In the genomic region with DNA sequence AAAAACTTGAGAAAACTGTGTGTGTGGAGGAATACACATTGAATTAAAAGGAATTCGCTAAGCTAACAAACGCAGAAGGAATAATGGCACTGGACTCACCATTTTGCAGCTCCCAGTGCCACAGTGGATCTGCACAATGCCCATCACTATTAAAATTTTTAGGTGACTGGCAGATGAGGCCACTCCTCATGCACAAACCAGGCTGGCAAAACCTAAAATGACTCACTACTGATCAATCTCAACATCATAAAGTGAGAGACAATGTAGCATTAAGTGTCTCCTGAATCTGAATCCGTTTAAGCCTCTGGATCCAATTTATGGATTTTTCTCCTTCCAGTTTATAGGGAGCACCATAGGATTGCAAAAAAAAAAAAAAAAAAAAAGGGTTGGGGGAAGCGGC, we compare ENCODE assay signal across 23 cellular contexts. TPM values are rescaled to one million over a fixed set of nuclear protein-coding genes. Genes with fewer than 3 reads are reported as not detected.
DNase-seq lines count a peak whose midpoint lies in the region; ATAC-seq and TF ChIP-seq lines count a peak whose summit lies in the region.
"Had no signal": no experiment of that assay in that cellular context is flagged by ENCODE, and none has a peak within 500 bp of the region (broad histone marks: within the 10 kb centered on the region; RNA-seq: fewer than 3 reads in every experiment).

No MANE protein-coding gene starts in this region.

- H4K91ac ChIP-seq in trophoblast cell (ENCODE audit: low read depth, low read length) = no peak overlapping the region

- peaks cover 26% of the 10 kb centered on the region for H3K27me3 Mint-ChIP-seq in activated T-cell treated with anti-CD3 and anti-CD28 coated beads, Interleukin-2, amount 50 U/mL, for 4 hours (ENCODE audit: low read depth)

- peaks cover 10% of the 10 kb centered on the region for H3K79me2 ChIP-seq in trophoblast cell (ENCODE audit: control insufficient read depth, insufficient read depth, low read length, poor library complexity)

- no CpG with 5 or more reads among the region's 4 CpGs for WGBS in trophoblast cell (ENCODE audit: extremely low coverage, insufficient coverage, insufficient read length)
- 12 to 16% methylated on average over 4 of the region's 4 CpGs for WGBS in aorta, 2 donors

- H3K4ac ChIP-seq in trophoblast cell (ENCODE audit: low read depth, low read length) = peak overlapping the region; percentile 81

- TF ChIP-seq CTCF in ascending aorta (IDR thresholded peaks at IDR 0.05) (no peak), vagina (IDR thresholded peaks at IDR 0.05) (no peak)

- H3K14ac ChIP-seq in trophoblast cell (ENCODE audit: low read length) = no peak overlapping the region

- no peaks in the 10 kb centered on the region for H3K27me3 ChIP-seq in ascending aorta
- no peaks in the 10 kb centered on the region for H3K27me3 ChIP-seq in trophoblast cell (ENCODE audit: insufficient read depth, low read length)
- no peaks in the 10 kb centered on the region for H3K27me3 ChIP-seq in aorta (ENCODE audit: control insufficient read depth in 1 of 2, insufficient read depth in 2 of 2, low read length in 1 of 2)
- H3K27me3 ChIP-seq in vagina = no peaks in the 10 kb centered on the region
- H3K27me3 ChIP-seq: BLaER1 had no signal

- no peak overlapping the region for H2AK5ac ChIP-seq in trophoblast cell (ENCODE audit: low read length)

- peak overlapping the region; percentile 75 to 93 for H3K27ac ChIP-seq in ascending aorta
- peak overlapping the region; percentile 21 for H3K27ac ChIP-seq in trophoblast cell (ENCODE audit: low read depth, low read length)
- H3K27ac ChIP-seq in aorta (ENCODE audit: low read depth in 1 of 2, low read length in 2 of 2) = peak overlapping the region; percentile 64 to 67
- H3K27ac ChIP-seq in vagina = no peak overlapping the region
- H3K27ac ChIP-seq: BLaER1, PC-9 had no signal

- no peak overlapping the region for H2BK5ac ChIP-seq in trophoblast cell (ENCODE audit: low read depth, low read length, poor library complexity)

- no peak for TF ChIP-seq POLR2A in vagina (IDR thresholded peaks at IDR 0.05)

- no peak overlapping the region for H3K4me3 Mint-ChIP-seq in activated T-cell treated with anti-CD3 and anti-CD28 coated beads, Interleukin-2, amount 50 U/mL, for 4 hours
- H3K4me3 Mint-ChIP-seq: H9 had no signal

- DNase-seq in HT1080 (ENCODE audit: low read depth) = peak; percentile 4
- no peak for DNase-seq in ascending aorta (ENCODE audit: low spot score in 2 of 2)
- no peak for DNase-seq in trophoblast cell
- DNase-seq in aorta = no peak
- DNase-seq in OCI-M2 (lab: John Stamatoyannopoulos, UW; ENCODE audit: unreplicated experiment) = no peak
- DNase-seq in activated T-cell treated with anti-CD3 and anti-CD28 coated beads, Interleukin-2, amount 50 U/mL, for 4 hours = no peak
- DNase-seq in vagina (ENCODE audit: extremely low spot score in 2 of 2) = no peak
- DNase-seq: CD4-positive, CD25-positive, alpha-beta regulatory T cell; DMS153; DND-41; H9; Kasumi-1; MV-4-11; NCI-H1105; NCI-H146; NCI-H1930; NCI-H2107; NCI-H524; NCI-H748 treated with DMSO at 0.1 percent for 48 hours; PC-9; SHP77 had no signal

- H3K23ac ChIP-seq in trophoblast cell (ENCODE audit: low read length) = no peak overlapping the region

- no peak overlapping the region for H4K12ac ChIP-seq in trophoblast cell (ENCODE audit: low read depth, low read length)

- H4K8ac ChIP-seq in trophoblast cell (ENCODE audit: low read depth, low read length) = no peak overlapping the region

- no peak for ATAC-seq in aorta (ENCODE audit: low FRiP score)
- ATAC-seq in activated T-cell treated with anti-CD3 and anti-CD28 coated beads, Interleukin-2, amount 50 U/mL, for 4 hours = no peak
- ATAC-seq: K562 had no signal

- peaks cover 2% of the 10 kb centered on the region for H3K36me3 Mint-ChIP-seq in activated T-cell treated with anti-CD3 and anti-CD28 coated beads, Interleukin-2, amount 50 U/mL, for 4 hours (ENCODE audit: insufficient read depth)
- H3K36me3 Mint-ChIP-seq: CD4-positive, CD25-positive, alpha-beta regulatory T cell had no signal

- no peak overlapping the region for H3K4me2 ChIP-seq in trophoblast cell (ENCODE audit: low read length)
- H3K4me2 ChIP-seq: BLaER1, PC-9 had no signal

- H3K36me3 ChIP-seq in ascending aorta = no peaks in the 10 kb centered on the region
- H3K36me3 ChIP-seq in trophoblast cell (ENCODE audit: control insufficient read depth in 1 of 2, insufficient read depth in 2 of 2, low read length in 2 of 2) = peaks cover 0 to 4% of the 10 kb centered on the region in 2 experiments
- H3K36me3 ChIP-seq in aorta (ENCODE audit: control insufficient read depth in 1 of 2, insufficient read depth in 2 of 2, low read length in 1 of 2) = no peaks in the 10 kb centered on the region
- no peaks in the 10 kb centered on the region for H3K36me3 ChIP-seq in vagina

- H2AFZ ChIP-seq in trophoblast cell (ENCODE audit: insufficient read depth, low read length, poor library complexity) = no peak overlapping the region
- H2AFZ ChIP-seq: PC-9 had no signal

- intact Hi-C loops in ascending aorta (cut with DNase I) = loop anchor here (2.0 kb wide), 1 partner anchor 21 kb away; the partner anchor contains the start of gene MYH10
- intact Hi-C loops in aorta (cut with DNase I) = loop anchor here in 1 of 2 donors (5.0 kb wide), 1 partner anchor 33 kb away; no protein-coding TSS in a partner anchor
- intact Hi-C loops in vagina (cut with DNase I) = no loop called here

- no peaks in the 10 kb centered on the region for H3K4me1 Mint-ChIP-seq in activated T-cell treated with anti-CD3 and anti-CD28 coated beads, Interleukin-2, amount 50 U/mL, for 4 hours (ENCODE audit: low read depth)
- H3K4me1 Mint-ChIP-seq: CD4-positive, CD25-positive, alpha-beta regulatory T cell had no signal

- peaks cover 3% of the 10 kb centered on the region for H3K9me3 Mint-ChIP-seq in activated T-cell treated with anti-CD3 and anti-CD28 coated beads, Interleukin-2, amount 50 U/mL, for 4 hours

- no peak overlapping the region for H3K18ac ChIP-seq in trophoblast cell (ENCODE audit: low read length)

- H2BK120ac ChIP-seq in trophoblast cell (ENCODE audit: insufficient read depth, low read length, poor library complexity) = no peak overlapping the region

- peaks cover 9% of the 10 kb centered on the region for H3K79me1 ChIP-seq in trophoblast cell (ENCODE audit: low read length)

- peaks cover 19 to 45% of the 10 kb centered on the region in 2 donors for H3K4me1 ChIP-seq in ascending aorta
- H3K4me1 ChIP-seq in trophoblast cell (ENCODE audit: control insufficient read depth in 1 of 2, insufficient read depth in 2 of 2, low read length in 2 of 2) = peaks cover 10 to 29% of the 10 kb centered on the region in 2 experiments
- H3K4me1 ChIP-seq in aorta (ENCODE audit: control insufficient read depth in 1 of 2, insufficient read depth in 2 of 2, low read length in 2 of 2) = peaks cover 6% of the 10 kb centered on the region in 2 donors
- H3K4me1 ChIP-seq in vagina = peaks cover 13% of the 10 kb centered on the region

- H3K9me3 ChIP-seq in ascending aorta = no peaks in the 10 kb centered on the region
- H3K9me3 ChIP-seq in trophoblast cell (ENCODE audit: insufficient read depth, low read depth, low read length) = no peaks in the 10 kb centered on the region
- H3K9me3 ChIP-seq in aorta (ENCODE audit: control insufficient read depth, low read length) = no peaks in the 10 kb centered on the region
- no peaks in the 10 kb centered on the region for H3K9me3 ChIP-seq in vagina

- peak overlapping the region in 1 of 2 donors; percentile 50 for H3K4me3 ChIP-seq in ascending aorta
- H3K4me3 ChIP-seq in trophoblast cell (ENCODE audit: low read depth, low read length) = no peak overlapping the region
- H3K4me3 ChIP-seq in aorta (ENCODE audit: low read length in 2 of 2) = peak overlapping the region in 1 of 2 donors; percentile 48
- H3K4me3 ChIP-seq in vagina = no peak overlapping the region
- H3K4me3 ChIP-seq: BLaER1, K562, PC-9 had no signal

- no peak overlapping the region for H2BK12ac ChIP-seq in trophoblast cell (ENCODE audit: low read length)

- H3K9ac ChIP-seq in trophoblast cell (ENCODE audit: low read length) = no peak overlapping the region
- H3K9ac ChIP-seq: BLaER1 had no signal

RNA-seq across cellular contexts. Expression of gene MYH10, which starts 20.6 kb away (rescaled TPM):
- 29.2 and 35.8 TPM in 2 replicates for total RNA-seq in HT1080 (2014; rRNA removed; shearing (Covaris generic))
- polyA plus RNA-seq in HT1080 (2015; cell fraction: cytosol; rRNA removed) = 6.6 and 9.1 TPM in 2 replicates
- 32.3 and 33.0 TPM in 2 replicates for polyA plus RNA-seq in HT1080 (2015; cell fraction: nucleus; rRNA removed)
- 378 TPM for total RNA-seq in ascending aorta
- 132 and 148 TPM in 2 replicates for polyA plus RNA-seq in trophoblast cell (2013)
- total RNA-seq in aorta = 1,000 to 10,000 TPM; 1,394 to 1,963 TPM
- polyA plus RNA-seq in aorta = 100 to 1,000 TPM; 205 to 244 TPM
- 1 to 10 TPM; 2.2 to 3.2 (median 2.9) TPM for total RNA-seq in activated T-cell treated with anti-CD3 and anti-CD28 coated beads, Interleukin-2, amount 50 U/mL, for 4 hours
- 34.9 TPM for total RNA-seq in vagina

Comparison
In these comparisons a context has a peak if more than half of its experiments do, and no peak if none do; other contexts are left out.
1. RNA of gene MYH10, which starts 20.6 kb away (total RNA-seq): 1,394 to 1,963 TPM in aorta and 378 TPM in ascending aorta (single experiment); 29.2 to 35.8 TPM in HT1080, 34.9 TPM in vagina (single experiment) and 2.2 to 3.2 TPM in activated T-cell treated with anti-CD3 and anti-CD28 coated beads, Interleukin-2, amount 50 U/mL, for 4 hours; every median in the first group is over 10 times any median in the second.